ENCODE assay signal across 8 cellular contexts in the genomic region with DNA sequence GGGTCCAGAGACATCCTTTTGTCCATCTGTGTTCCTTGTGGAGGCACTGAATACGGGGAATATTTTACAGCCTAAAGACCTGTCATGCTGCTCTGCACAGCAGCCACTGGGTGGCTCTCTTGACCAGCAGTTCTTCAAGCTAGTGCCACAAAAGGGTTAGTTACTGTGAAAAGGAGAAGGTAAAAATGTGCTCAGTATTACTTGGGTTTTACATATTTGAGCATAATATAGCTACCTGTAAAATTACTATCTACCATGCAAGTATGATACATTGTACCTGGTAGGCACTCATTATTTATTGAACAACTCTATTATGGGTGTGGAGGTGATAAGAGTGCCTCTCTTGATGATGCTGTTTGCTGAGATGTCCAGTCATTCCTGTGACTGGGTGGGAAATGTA. TPM values are rescaled to one million over a fixed set of nuclear protein-coding genes. Genes with fewer than 3 reads are reported as not detected.
DNase-seq lines count a peak whose midpoint lies in the region; ATAC-seq and TF ChIP-seq lines count a peak whose summit lies in the region.

No MANE protein-coding gene starts in this region.

- H3K36me3 Mint-ChIP-seq in activated T-helper 17 cell treated with anti-CD3 and anti-CD28 coated beads, Interleukin-2, amount 50 U/mL, for 72 hours (ENCODE audit: low read depth) = peaks cover 36% of the 10 kb centered on the region
- no peaks in the 10 kb centered on the region for H3K36me3 Mint-ChIP-seq in glutamatergic neuron (ENCODE audit: unreplicated experiment)

- no peak overlapping the region for H3K27ac Mint-ChIP-seq in activated T-helper 17 cell treated with anti-CD3 and anti-CD28 coated beads, Interleukin-2, amount 50 U/mL, for 72 hours
- no peak overlapping the region for H3K27ac Mint-ChIP-seq in glutamatergic neuron (ENCODE audit: unreplicated experiment)

- no peak overlapping the region for H3K4me3 Mint-ChIP-seq in activated T-helper 17 cell treated with anti-CD3 and anti-CD28 coated beads, Interleukin-2, amount 50 U/mL, for 72 hours
- no peak overlapping the region for H3K4me3 Mint-ChIP-seq in glutamatergic neuron (ENCODE audit: unreplicated experiment)

- no peaks in the 10 kb centered on the region for H3K9me3 Mint-ChIP-seq in activated T-helper 17 cell treated with anti-CD3 and anti-CD28 coated beads, Interleukin-2, amount 50 U/mL, for 72 hours
- no peaks in the 10 kb centered on the region for H3K9me3 Mint-ChIP-seq in glutamatergic neuron (ENCODE audit: unreplicated experiment)

- H3K4me1 Mint-ChIP-seq in activated T-helper 17 cell treated with anti-CD3 and anti-CD28 coated beads, Interleukin-2, amount 50 U/mL, for 72 hours = no peaks in the 10 kb centered on the region
- H3K4me1 Mint-ChIP-seq in glutamatergic neuron (ENCODE audit: low read depth, unreplicated experiment) = peaks cover 3% of the 10 kb centered on the region

- H3K27me3 Mint-ChIP-seq in activated T-helper 17 cell treated with anti-CD3 and anti-CD28 coated beads, Interleukin-2, amount 50 U/mL, for 72 hours = no peaks in the 10 kb centered on the region
- H3K27me3 Mint-ChIP-seq in glutamatergic neuron (ENCODE audit: unreplicated experiment) = no peaks in the 10 kb centered on the region

- DNase-seq in EH (ENCODE audit: low read depth) = peak; percentile 77
- peak; percentile 63 for DNase-seq in NCI-H774 (lab: John Stamatoyannopoulos, UW)
- DNase-seq in glutamatergic neuron = peak; percentile 58
- DNase-seq in posterior cingulate gyrus = peak in 9 of 10 donors; percentile 44 to 95 (median 66)
- no peak for DNase-seq in mesenteric fat pad (ENCODE audit: low spot score)

- ATAC-seq in GM19463 (IDR thresholded peaks at IDR 0.05; ENCODE audit: unreplicated experiment) (peak; percentile 93), HG03469 (IDR thresholded peaks at IDR 0.05; ENCODE audit: unreplicated experiment) (peak; percentile 90)
- ATAC-seq in activated T-helper 17 cell treated with anti-CD3 and anti-CD28 coated beads, Interleukin-2, amount 50 U/mL, for 72 hours (replicated peaks) = peak; percentile 68

- peak; percentile 72 for TF ChIP-seq CTCF in glutamatergic neuron (IDR thresholded peaks at IDR 0.05; ENCODE audit: partially characterized antibody, unreplicated experiment)

- intact Hi-C loops in posterior cingulate gyrus (cut with DNase I) = loop anchor here (1.0 to 5.0 kb wide), 2 partner anchors 226 to 294 kb away; no protein-coding TSS in a partner anchor

RNA-seq across cellular contexts. Expression of a gene that starts 23.6 kb away (rescaled TPM):
- 1 to 10 TPM in 1 of 2 donors, under 1 TPM in 1; 0.54 to 1.2 TPM for total RNA-seq in activated T-helper 17 cell treated with anti-CD3 and anti-CD28 coated beads, Interleukin-2, amount 50 U/mL, for 72 hours
- total RNA-seq in glutamatergic neuron (ENCODE audit: unreplicated experiment) (0.66 TPM), mesenteric fat pad (22.3 TPM)

RNA-seq across cellular contexts. Expression of a gene that starts 34.7 kb away (rescaled TPM):
- 1 to 10 TPM; 3.4 to 6.8 TPM for total RNA-seq in activated T-helper 17 cell treated with anti-CD3 and anti-CD28 coated beads, Interleukin-2, amount 50 U/mL, for 72 hours
- total RNA-seq in glutamatergic neuron (ENCODE audit: unreplicated experiment) (18.0 TPM), mesenteric fat pad (24.4 TPM)

Comparison
In these comparisons a context has a peak if more than half of its experiments do, and no peak if none do; other contexts are left out.
1. RNA of a gene that starts 23.6 kb away (total RNA-seq): 22.3 TPM in mesenteric fat pad (single experiment); 0.54 to 1.2 TPM in activated T-helper 17 cell treated with anti-CD3 and anti-CD28 coated beads, Interleukin-2, amount 50 U/mL, for 72 hours and 0.66 TPM in glutamatergic neuron (single experiment); every median in the first group is over 10 times any median in the second.
2. Peak in every context shown above with its lines, with median percentiles within 50 percentile points of each other: ATAC-seq.